9 cellular contexts compared by ENCODE assay signal in the genomic region with DNA sequence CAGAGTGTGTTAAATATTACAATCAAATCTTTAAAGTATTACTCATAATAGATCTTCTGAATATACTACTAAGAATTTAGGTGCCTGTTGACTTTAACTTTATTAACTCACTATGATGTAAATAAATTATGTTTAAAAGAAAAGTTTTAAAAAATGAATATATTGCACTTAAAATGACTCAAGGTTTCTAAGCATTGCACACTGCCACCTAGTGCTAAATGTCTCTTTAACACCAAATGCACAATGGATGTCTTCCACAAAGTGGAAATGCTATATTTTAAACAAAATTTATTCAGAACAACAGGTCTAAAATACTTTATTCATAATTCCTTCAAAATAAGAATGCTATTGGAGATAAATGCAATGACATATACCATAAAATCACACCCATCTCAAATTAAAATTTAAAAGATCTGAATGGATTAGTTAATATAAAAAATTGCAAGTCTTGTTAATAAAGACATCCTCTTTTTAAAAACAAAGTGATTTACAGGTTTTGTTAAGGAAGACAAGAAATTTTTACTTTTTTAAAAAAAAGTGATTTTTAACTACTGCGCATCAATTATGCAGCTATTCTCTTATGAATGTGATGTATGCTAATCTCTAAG. TPM values are rescaled to one million over a fixed set of nuclear protein-coding genes. Genes with fewer than 3 reads are reported as not detected.
A peak's percentile ranks its signal among the peaks of the same experiment; 100 is the strongest.
DNase-seq lines count a peak whose midpoint lies in the region; ATAC-seq and TF ChIP-seq lines count a peak whose summit lies in the region.
"Had no signal": no experiment of that assay in that cellular context is flagged by ENCODE, and none has a peak within 500 bp of the region (broad histone marks: within the 10 kb centered on the region; RNA-seq: fewer than 3 reads in every experiment).

No MANE protein-coding gene starts in this region.

- peaks cover 8 to 13% (median 11%) of the 10 kb centered on the region in 4 donors for H3K4me1 Mint-ChIP-seq in CD4-positive, alpha-beta memory T cell

- no peak overlapping the region for H3K27ac Mint-ChIP-seq in CD4-positive, alpha-beta memory T cell
- H3K27ac Mint-ChIP-seq: stimulated activated naive CD8-positive, alpha-beta T cell treated with anti-CD3 and anti-CD28 coated beads, Interleukin-15, Interleukin-2, amounts not matched to agents 100 ng/mL and 50 ng/mL, for 24 hours had no signal

- POLR2A ChIA-PET in CD4-positive, alpha-beta memory T cell (lab: Charles Lee; ENCODE audit: partially characterized antibody), result no interaction called here

- peak; percentile 71 for TF ChIP-seq RAD21 in Ishikawa (IDR thresholded peaks at IDR 0.05; ENCODE audit: low read depth)

- TF ChIP-seq CTCF in VCaP (conservative IDR thresholded peaks at IDR 0.05), result peak; percentile 87

- no peak for TF ChIP-seq EP300 in Ishikawa (IDR thresholded peaks at IDR 0.05; ENCODE audit: borderline replicate concordance)

- CTCF ChIA-PET in CD4-positive, alpha-beta memory T cell (lab: Charles Lee; ENCODE audit: partially characterized antibody), result interaction anchor here (0.9 to 3.6 kb wide), 7 partner anchors 7 to 1534 kb away, joined by 3 to 23 read pairs (median 3); no protein-coding TSS in a partner anchor

- H3K27me3 ChIP-seq in CD4-positive, alpha-beta memory T cell (ENCODE audit: insufficient read depth, low read length), result no peaks in the 10 kb centered on the region

- H3K9me3 Mint-ChIP-seq in CD4-positive, alpha-beta memory T cell, result no peaks in the 10 kb centered on the region
- H3K9me3 Mint-ChIP-seq: stimulated activated naive CD8-positive, alpha-beta T cell treated with anti-CD3 and anti-CD28 coated beads, Interleukin-15, Interleukin-2, amounts not matched to agents 100 ng/mL and 50 ng/mL, for 24 hours had no signal

- peaks cover 12% of the 10 kb centered on the region for H3K4me1 ChIP-seq in CD4-positive, alpha-beta memory T cell (ENCODE audit: insufficient read depth, low read length)

- intact Hi-C loops in CD4-positive, alpha-beta memory T cell (cut with micrococcal nuclease), result loop anchor here (1.0 to 10.0 kb wide), 5 partner anchors 272 to 713 kb away; no protein-coding TSS in a partner anchor
- intact Hi-C loops in posterior vena cava (cut with DNase I), result loop anchor here in 1 of 2 donors (10.0 kb wide), 1 partner anchor 716 kb away; no protein-coding TSS in a partner anchor

- no peaks in the 10 kb centered on the region for H3K36me3 ChIP-seq in CD4-positive, alpha-beta memory T cell (ENCODE audit: insufficient read depth, low read length)

- H3K4me3 ChIP-seq in CD4-positive, alpha-beta memory T cell (ENCODE audit: low read length in 2 of 2), result no peak overlapping the region

- no peaks in the 10 kb centered on the region for H3K9me3 ChIP-seq in CD4-positive, alpha-beta memory T cell (ENCODE audit: control insufficient read depth in 1 of 2, low read length in 2 of 2)

- H3K27me3 Mint-ChIP-seq in CD4-positive, alpha-beta memory T cell, result peaks cover 5 to 6% of the 10 kb centered on the region in 2 donors

- ATAC-seq in GM18498 (IDR thresholded peaks at IDR 0.05; ENCODE audit: unreplicated experiment) (no peak), GM21576 (IDR thresholded peaks at IDR 0.05; ENCODE audit: unreplicated experiment) (no peak)

- no peak overlapping the region for H3K4me3 Mint-ChIP-seq in CD4-positive, alpha-beta memory T cell
- H3K4me3 Mint-ChIP-seq: stimulated activated naive CD8-positive, alpha-beta T cell treated with anti-CD3 and anti-CD28 coated beads, Interleukin-15, Interleukin-2, amounts not matched to agents 100 ng/mL and 50 ng/mL, for 24 hours had no signal

- no peaks in the 10 kb centered on the region for H3K36me3 Mint-ChIP-seq in CD4-positive, alpha-beta memory T cell

- no peak overlapping the region for H3K27ac ChIP-seq in CD4-positive, alpha-beta memory T cell (ENCODE audit: low read depth, low read length)
- no peak overlapping the region for H3K27ac ChIP-seq in VCaP

- peak in 4 of 5 donors; percentile 26 to 42 (median 36) for DNase-seq in CD4-positive, alpha-beta memory T cell
- DNase-seq in iris pigment epithelial cell (ENCODE audit: low read depth) (peak; percentile 56), posterior vena cava (ENCODE audit: low spot score) (no peak)
- DNase-seq in activated T-cell treated with anti-CD3 and anti-CD28 coated beads, Interleukin-2, amount 50 U/mL, for 1 hour, result no peak

TF ChIP-seq in Ishikawa, 13 proteins besides CTCF, POLR2A, EP300 and RAD21:
- no peak for TF ChIP-seq CEBPB (IDR thresholded peaks at IDR 0.05)
- TF ChIP-seq YY1 (IDR thresholded peaks at IDR 0.05; ENCODE audit: low read depth), result no peak
- no peak for TF ChIP-seq TEAD4 (IDR thresholded peaks at IDR 0.05)
- no peak for TF ChIP-seq TCF12 (IDR thresholded peaks at IDR 0.05; ENCODE audit: low read depth)
- no peak for TF ChIP-seq CREB1 (IDR thresholded peaks at IDR 0.05; ENCODE audit: low read depth)
- TF ChIP-seq EGR1 (IDR thresholded peaks at IDR 0.05), result no peak
- no peak for TF ChIP-seq TAF1 (IDR thresholded peaks at IDR 0.05; ENCODE audit: low read depth)
- TF ChIP-seq, protein P1, sequence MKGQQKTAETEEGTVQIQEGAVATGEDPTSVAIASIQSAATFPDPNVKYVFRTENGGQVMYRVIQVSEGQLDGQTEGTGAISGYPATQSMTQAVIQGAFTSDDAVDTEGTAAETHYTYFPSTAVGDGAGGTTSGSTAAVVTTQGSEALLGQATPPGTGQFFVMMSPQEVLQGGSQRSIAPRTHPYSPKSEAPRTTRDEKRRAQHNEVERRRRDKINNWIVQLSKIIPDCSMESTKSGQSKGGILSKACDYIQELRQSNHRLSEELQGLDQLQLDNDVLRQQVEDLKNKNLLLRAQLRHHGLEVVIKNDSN (IDR thresholded peaks at IDR 0.05), result no peak
- TF ChIP-seq NFIC (IDR thresholded peaks at IDR 0.05), result no peak
- TF ChIP-seq, protein P2, sequence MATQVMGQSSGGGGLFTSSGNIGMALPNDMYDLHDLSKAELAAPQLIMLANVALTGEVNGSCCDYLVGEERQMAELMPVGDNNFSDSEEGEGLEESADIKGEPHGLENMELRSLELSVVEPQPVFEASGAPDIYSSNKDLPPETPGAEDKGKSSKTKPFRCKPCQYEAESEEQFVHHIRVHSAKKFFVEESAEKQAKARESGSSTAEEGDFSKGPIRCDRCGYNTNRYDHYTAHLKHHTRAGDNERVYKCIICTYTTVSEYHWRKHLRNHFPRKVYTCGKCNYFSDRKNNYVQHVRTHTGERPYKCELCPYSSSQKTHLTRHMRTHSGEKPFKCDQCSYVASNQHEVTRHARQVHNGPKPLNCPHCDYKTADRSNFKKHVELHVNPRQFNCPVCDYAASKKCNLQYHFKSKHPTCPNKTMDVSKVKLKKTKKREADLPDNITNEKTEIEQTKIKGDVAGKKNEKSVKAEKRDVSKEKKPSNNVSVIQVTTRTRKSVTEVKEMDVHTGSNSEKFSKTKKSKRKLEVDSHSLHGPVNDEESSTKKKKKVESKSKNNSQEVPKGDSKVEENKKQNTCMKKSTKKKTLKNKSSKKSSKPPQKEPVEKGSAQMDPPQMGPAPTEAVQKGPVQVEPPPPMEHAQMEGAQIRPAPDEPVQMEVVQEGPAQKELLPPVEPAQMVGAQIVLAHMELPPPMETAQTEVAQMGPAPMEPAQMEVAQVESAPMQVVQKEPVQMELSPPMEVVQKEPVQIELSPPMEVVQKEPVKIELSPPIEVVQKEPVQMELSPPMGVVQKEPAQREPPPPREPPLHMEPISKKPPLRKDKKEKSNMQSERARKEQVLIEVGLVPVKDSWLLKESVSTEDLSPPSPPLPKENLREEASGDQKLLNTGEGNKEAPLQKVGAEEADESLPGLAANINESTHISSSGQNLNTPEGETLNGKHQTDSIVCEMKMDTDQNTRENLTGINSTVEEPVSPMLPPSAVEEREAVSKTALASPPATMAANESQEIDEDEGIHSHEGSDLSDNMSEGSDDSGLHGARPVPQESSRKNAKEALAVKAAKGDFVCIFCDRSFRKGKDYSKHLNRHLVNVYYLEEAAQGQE (IDR thresholded peaks at IDR 0.05; ENCODE audit: low read depth), result no peak
- TF ChIP-seq, protein P3, sequence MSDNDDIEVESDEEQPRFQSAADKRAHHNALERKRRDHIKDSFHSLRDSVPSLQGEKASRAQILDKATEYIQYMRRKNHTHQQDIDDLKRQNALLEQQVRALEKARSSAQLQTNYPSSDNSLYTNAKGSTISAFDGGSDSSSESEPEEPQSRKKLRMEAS (IDR thresholded peaks at IDR 0.05), result no peak
- no peak for TF ChIP-seq FOXM1 (IDR thresholded peaks at IDR 0.05; ENCODE audit: borderline replicate concordance, low read depth)
- TF ChIP-seq ZBTB7A (IDR thresholded peaks at IDR 0.05; ENCODE audit: low read depth), result no peak

RNA-seq across cellular contexts. Expression of a gene that starts 5.5 kb away (rescaled TPM):
- 10 to 100 TPM; 76.7 to 79.8 TPM for total RNA-seq in CD4-positive, alpha-beta memory T cell
- polyA plus RNA-seq in CD4-positive, alpha-beta memory T cell, result 100 to 1,000 TPM in 1 of 2 donors, 10 to 100 TPM in 1; 81.9 to 112 TPM
- 10 to 100 TPM; 24.9 to 25.7 TPM for total RNA-seq in posterior vena cava

Comparison
In these comparisons a context has a peak if more than half of its experiments do, and no peak if none do; other contexts are left out.
1. DNase-seq: peak in CD4-positive, alpha-beta memory T cell (4 of 5) and iris pigment epithelial cell (single experiment); none in posterior vena cava (single experiment) and activated T-cell treated with anti-CD3 and anti-CD28 coated beads, Interleukin-2, amount 50 U/mL, for 1 hour (single experiment).